Comparison of ENCODE assay signal across 2 cellular contexts in the genomic region with DNA sequence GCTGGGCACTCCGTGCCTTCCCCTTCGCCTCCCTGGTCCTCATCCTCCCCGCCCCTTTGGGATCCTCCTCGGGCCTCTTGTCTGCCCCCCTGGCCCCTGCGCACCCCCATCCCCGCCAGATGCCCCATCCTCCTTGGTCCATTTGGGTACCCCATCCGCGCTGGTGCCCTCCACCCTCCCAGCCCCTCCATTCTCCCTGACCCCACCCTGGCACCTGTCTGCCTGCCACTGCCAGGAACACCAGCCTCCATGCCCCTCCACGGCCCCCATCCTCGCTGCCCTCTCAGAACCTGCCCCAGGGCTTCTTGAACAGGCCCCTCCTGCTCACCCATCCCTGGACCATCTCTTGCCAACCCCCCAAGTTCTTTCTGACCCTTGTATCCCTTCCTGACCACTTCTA.
TF ChIP-seq lines count a peak whose summit lies in the region.

No MANE protein-coding gene starts in this region.

TF ChIP-seq in SK-N-SH, 30 proteins besides CTCF, POLR2A, EP300 and RAD21 (continued from another document):
- TF ChIP-seq, protein P1, sequence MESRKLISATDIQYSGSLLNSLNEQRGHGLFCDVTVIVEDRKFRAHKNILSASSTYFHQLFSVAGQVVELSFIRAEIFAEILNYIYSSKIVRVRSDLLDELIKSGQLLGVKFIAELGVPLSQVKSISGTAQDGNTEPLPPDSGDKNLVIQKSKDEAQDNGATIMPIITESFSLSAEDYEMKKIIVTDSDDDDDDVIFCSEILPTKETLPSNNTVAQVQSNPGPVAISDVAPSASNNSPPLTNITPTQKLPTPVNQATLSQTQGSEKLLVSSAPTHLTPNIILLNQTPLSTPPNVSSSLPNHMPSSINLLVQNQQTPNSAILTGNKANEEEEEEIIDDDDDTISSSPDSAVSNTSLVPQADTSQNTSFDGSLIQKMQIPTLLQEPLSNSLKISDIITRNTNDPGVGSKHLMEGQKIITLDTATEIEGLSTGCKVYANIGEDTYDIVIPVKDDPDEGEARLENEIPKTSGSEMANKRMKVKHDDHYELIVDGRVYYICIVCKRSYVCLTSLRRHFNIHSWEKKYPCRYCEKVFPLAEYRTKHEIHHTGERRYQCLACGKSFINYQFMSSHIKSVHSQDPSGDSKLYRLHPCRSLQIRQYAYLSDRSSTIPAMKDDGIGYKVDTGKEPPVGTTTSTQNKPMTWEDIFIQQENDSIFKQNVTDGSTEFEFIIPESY (IDR thresholded peaks at IDR 0.05; ENCODE audit: borderline replicate concordance, low read depth), result no peak

TF ChIP-seq in SK-N-SH treated with all-trans-retinoic acid at 6 μM for 48 hours, 23 proteins besides CTCF, POLR2A, EP300 and RAD21 (continued from another document):
- TF ChIP-seq, protein P2, sequence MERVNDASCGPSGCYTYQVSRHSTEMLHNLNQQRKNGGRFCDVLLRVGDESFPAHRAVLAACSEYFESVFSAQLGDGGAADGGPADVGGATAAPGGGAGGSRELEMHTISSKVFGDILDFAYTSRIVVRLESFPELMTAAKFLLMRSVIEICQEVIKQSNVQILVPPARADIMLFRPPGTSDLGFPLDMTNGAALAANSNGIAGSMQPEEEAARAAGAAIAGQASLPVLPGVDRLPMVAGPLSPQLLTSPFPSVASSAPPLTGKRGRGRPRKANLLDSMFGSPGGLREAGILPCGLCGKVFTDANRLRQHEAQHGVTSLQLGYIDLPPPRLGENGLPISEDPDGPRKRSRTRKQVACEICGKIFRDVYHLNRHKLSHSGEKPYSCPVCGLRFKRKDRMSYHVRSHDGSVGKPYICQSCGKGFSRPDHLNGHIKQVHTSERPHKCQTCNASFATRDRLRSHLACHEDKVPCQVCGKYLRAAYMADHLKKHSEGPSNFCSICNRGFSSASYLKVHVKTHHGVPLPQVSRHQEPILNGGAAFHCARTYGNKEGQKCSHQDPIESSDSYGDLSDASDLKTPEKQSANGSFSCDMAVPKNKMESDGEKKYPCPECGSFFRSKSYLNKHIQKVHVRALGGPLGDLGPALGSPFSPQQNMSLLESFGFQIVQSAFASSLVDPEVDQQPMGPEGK (CRISPR knock-in tag; IDR thresholded peaks at IDR 0.05; ENCODE audit: borderline replicate concordance), result no peak
- TF ChIP-seq, protein P3, sequence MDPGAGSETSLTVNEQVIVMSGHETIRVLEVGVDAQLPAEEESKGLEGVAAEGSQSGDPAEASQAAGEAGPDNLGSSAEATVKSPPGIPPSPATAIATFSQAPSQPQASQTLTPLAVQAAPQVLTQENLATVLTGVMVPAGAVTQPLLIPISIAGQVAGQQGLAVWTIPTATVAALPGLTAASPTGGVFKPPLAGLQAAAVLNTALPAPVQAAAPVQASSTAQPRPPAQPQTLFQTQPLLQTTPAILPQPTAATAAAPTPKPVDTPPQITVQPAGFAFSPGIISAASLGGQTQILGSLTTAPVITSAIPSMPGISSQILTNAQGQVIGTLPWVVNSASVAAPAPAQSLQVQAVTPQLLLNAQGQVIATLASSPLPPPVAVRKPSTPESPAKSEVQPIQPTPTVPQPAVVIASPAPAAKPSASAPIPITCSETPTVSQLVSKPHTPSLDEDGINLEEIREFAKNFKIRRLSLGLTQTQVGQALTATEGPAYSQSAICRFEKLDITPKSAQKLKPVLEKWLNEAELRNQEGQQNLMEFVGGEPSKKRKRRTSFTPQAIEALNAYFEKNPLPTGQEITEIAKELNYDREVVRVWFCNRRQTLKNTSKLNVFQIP (CRISPR knock-in tag; IDR thresholded peaks at IDR 0.05; ENCODE audit: borderline replicate concordance, low read depth), result no peak
- no peak for TF ChIP-seq OSR1 (CRISPR knock-in tag; IDR thresholded peaks at IDR 0.05)
TF ChIP-seq in SK-N-SH treated with all-trans-retinoic acid at 6 μM for 48 hours: peak in this region for 0.
